ENCODE assay signal across 18 cellular contexts in genomic region chr2:159139216-159139933, GRCh38.
DNase-seq lines count a peak whose midpoint lies in the region; FAIRE-seq and TF ChIP-seq lines count a peak whose summit lies in the region.
"Had no signal": no experiment of that assay in that cellular context is flagged by ENCODE, and none has a peak within 500 bp of the region (broad histone marks: within the 10 kb centered on the region; RNA-seq: fewer than 3 reads in every experiment).

No MANE protein-coding gene starts in this region.

- CTCF ChIA-PET in A673 (lab: Charles Lee): no interaction called here

- no peak for FAIRE-seq in GM12892 (lab: Jason Lieb, UNC)

- TF ChIP-seq POLR2A in GM12892 (IDR thresholded peaks at IDR 0.05; ENCODE audit: low read depth, low read length) (no peak), spleen (IDR thresholded peaks at IDR 0.05) (no peak)

- no peak overlapping the region for H3K4me3 Mint-ChIP-seq in nephron progenitor cell
- H3K4me3 Mint-ChIP-seq: stimulated activated naive B cell treated with anti-CD40 and anti-IgM and Interleukin-4, amounts not matched to agents 10 μg/mL and 1 μg/mL and 100 μg/mL, for 72 hours; WTC11 had no signal

- 66 to 91% (median 77%) methylated on average over 5 of the region's 5 CpGs for WGBS in spleen, 5 donors

- peak overlapping the region; percentile 59 for H3K27ac Mint-ChIP-seq in nephron progenitor cell
- H3K27ac Mint-ChIP-seq: stimulated activated naive B cell treated with anti-CD40 and anti-IgM and Interleukin-4, amounts not matched to agents 10 μg/mL and 1 μg/mL and 100 μg/mL, for 72 hours; WTC11 had no signal

- no peaks in the 10 kb centered on the region for H3K36me3 ChIP-seq in A673 (ENCODE audit: insufficient read depth, low read length, poor library complexity, severe bottlenecking)
- no peaks in the 10 kb centered on the region for H3K36me3 ChIP-seq in spleen
- H3K36me3 ChIP-seq: ascending aorta had no signal

- TF ChIP-seq CTCF in epithelial cell of esophagus (IDR thresholded peaks at IDR 0.05; ENCODE audit: insufficient read depth, low read depth, low read length, missing control alignments) (no peak), nephron progenitor cell (IDR thresholded peaks at IDR 0.05) (no peak), A673 (conservative IDR thresholded peaks at IDR 0.05; ENCODE audit: low read depth, low read length) (no peak), spleen (IDR thresholded peaks at IDR 0.05 in 8 of 11, conservative IDR thresholded peaks at IDR 0.05 in 3 of 11) (no peak)

- peaks cover 69% of the 10 kb centered on the region for H3K4me1 Mint-ChIP-seq in nephron progenitor cell
- H3K4me1 Mint-ChIP-seq: stimulated activated naive B cell treated with anti-CD40 and anti-IgM and Interleukin-4, amounts not matched to agents 10 μg/mL and 1 μg/mL and 100 μg/mL, for 72 hours had no signal

- peaks cover 46% of the 10 kb centered on the region for H3K36me3 Mint-ChIP-seq in nephron progenitor cell (ENCODE audit: low read depth)
- H3K36me3 Mint-ChIP-seq: stimulated activated naive B cell treated with anti-CD40 and anti-IgM and Interleukin-4, amounts not matched to agents 10 μg/mL and 1 μg/mL and 100 μg/mL, for 72 hours; WTC11 had no signal

- intact Hi-C loops in A673 (cut with micrococcal nuclease; ENCODE audit: unreplicated experiment) (loop anchor here (5.0 kb wide), 1 partner anchor 668 kb away; no protein-coding TSS in a partner anchor), spleen (cut with DNase I; ENCODE audit: low total_unique reads) (no loop called here)

- no TSS peak for BruUV-seq in A673 (replicated peaks; lab: Mats Ljungman, UMichigan)

- no peaks in the 10 kb centered on the region for H3K9me3 Mint-ChIP-seq in nephron progenitor cell
- H3K9me3 Mint-ChIP-seq: stimulated activated naive B cell treated with anti-CD40 and anti-IgM and Interleukin-4, amounts not matched to agents 10 μg/mL and 1 μg/mL and 100 μg/mL, for 72 hours; WTC11 had no signal

- H3K9me3 ChIP-seq in A673 (ENCODE audit: low read depth, low read length, poor library complexity, severe bottlenecking) (no peaks in the 10 kb centered on the region), spleen (no peaks in the 10 kb centered on the region)
- H3K9me3 ChIP-seq: ascending aorta had no signal

- DNase-seq in ELR (ENCODE audit: low read depth) (peak; percentile 58), NCI-H460 (ENCODE audit: extremely low read depth, low read depth) (peak; percentile 80), epithelial cell of esophagus (ENCODE audit: low read depth) (peak; percentile 70), nephron progenitor cell (no peak), cerebellum (ENCODE audit: low spot score) (no peak), GM12892 (ENCODE audit: insufficient read length) (no peak), A673 (ENCODE audit: low spot score) (no peak), spleen (no peak)
- DNase-seq: activated gamma-delta T cell; DND-41; dorsolateral prefrontal cortex; foreskin melanocyte; H7; NCI-H1417; NCI-H345; stimulated activated naive B cell treated with anti-CD40 and anti-IgM and Interleukin-4, amounts not matched to agents 10 μg/mL and 1 μg/mL and 100 μg/mL, for 72 hours had no signal

- POLR2A ChIA-PET in A673 (lab: Charles Lee; ENCODE audit: low non-redundant PET): no interaction called here

- H3K4me3 ChIP-seq in epithelial cell of esophagus (ENCODE audit: low read length): peak overlapping the region; percentile 32
- H3K4me3 ChIP-seq in A673 (ENCODE audit: low read depth, low read length, poor library complexity, severe bottlenecking): no peak overlapping the region
- H3K4me3 ChIP-seq in spleen: no peak overlapping the region
- H3K4me3 ChIP-seq: ascending aorta, dorsolateral prefrontal cortex had no signal

- H3K4me1 ChIP-seq in A673 (ENCODE audit: insufficient read depth, low read length, poor library complexity, severe bottlenecking): peaks cover 12% of the 10 kb centered on the region
- H3K4me1 ChIP-seq in spleen: peaks cover 0 to 4% (median 0%) of the 10 kb centered on the region in 6 donors

- peaks cover 3% of the 10 kb centered on the region for H3K27me3 Mint-ChIP-seq in nephron progenitor cell (ENCODE audit: low read depth, poor library complexity)
- H3K27me3 Mint-ChIP-seq: stimulated activated naive B cell treated with anti-CD40 and anti-IgM and Interleukin-4, amounts not matched to agents 10 μg/mL and 1 μg/mL and 100 μg/mL, for 72 hours had no signal

- H3K27ac ChIP-seq in A673 (ENCODE audit: low read depth, low read length, poor library complexity, severe bottlenecking) (no peak overlapping the region), spleen (no peak overlapping the region)
- H3K27ac ChIP-seq: dorsolateral prefrontal cortex had no signal

- H3K27me3 ChIP-seq in A673 (replicated peaks; ENCODE audit: insufficient read depth, low read depth, low read length, poor library complexity) (no peaks in the 10 kb centered on the region), spleen (replicated peaks in 1 of 7) (no peaks in the 10 kb centered on the region)
- H3K27me3 ChIP-seq: ascending aorta, dorsolateral prefrontal cortex had no signal

Comparison
In these comparisons a context has a peak if more than half of its experiments do, and no peak if none do; other contexts are left out.
1. DNase-seq: peak in ELR (single experiment), NCI-H460 (single experiment) and epithelial cell of esophagus (single experiment); none in nephron progenitor cell (single experiment), cerebellum (single experiment), GM12892 (single experiment), A673 (single experiment) and spleen (single experiment).